In genomic region chr3:15601046-15601398, GRCh38 we compare ENCODE assay signal across 8 cellular contexts. TPM values are rescaled to one million over a fixed set of nuclear protein-coding genes. Genes with fewer than 3 reads are reported as not detected.
DNase-seq lines count a peak whose midpoint lies in the region; ATAC-seq and TF ChIP-seq lines count a peak whose summit lies in the region.

No MANE protein-coding gene starts in this region.

- TF ChIP-seq POLR2A in adrenal gland (IDR thresholded peaks at IDR 0.05) = no peak

- no peak for TF ChIP-seq CTCF in adrenal gland (IDR thresholded peaks at IDR 0.05)
- TF ChIP-seq CTCF in kidney epithelial cell (IDR thresholded peaks at IDR 0.05; ENCODE audit: insufficient read depth, low read length, poor library complexity, severe bottlenecking) = no peak

- no peak for DNase-seq in activated CD4-positive, CD25-positive, alpha-beta regulatory T cell treated with anti-CD3 and anti-CD28 coated beads, Interleukin-2, amount 50 U/mL, for 72 hours
- DNase-seq in adrenal gland (no peak), kidney epithelial cell (ENCODE audit: low read depth) (no peak), AG08396 (ENCODE audit: low spot score) (no peak), GM19238 (ENCODE audit: insufficient read length, low spot score) (no peak)

- H3K4me1 ChIP-seq in adrenal gland (replicated peaks in 1 of 2) = peaks cover 1 to 23% of the 10 kb centered on the region in 2 donors
- peaks cover 10% of the 10 kb centered on the region for H3K4me1 ChIP-seq in thymus (ENCODE audit: control insufficient read depth, insufficient read depth, low read length)

- ATAC-seq in activated CD4-positive, CD25-positive, alpha-beta regulatory T cell treated with anti-CD3 and anti-CD28 coated beads, Interleukin-2, amount 50 U/mL, for 24 hours = peak; percentile 0
- ATAC-seq in HG03159 (IDR thresholded peaks at IDR 0.05; ENCODE audit: unreplicated experiment) = peak; percentile 16

- H3K9me3 ChIP-seq in adrenal gland (replicated peaks in 1 of 3) (no peaks in the 10 kb centered on the region), thymus (ENCODE audit: control insufficient read depth) (no peaks in the 10 kb centered on the region)

- H3K36me3 ChIP-seq in adrenal gland (replicated peaks in 1 of 2) (peaks cover 0 to 36% of the 10 kb centered on the region in 2 donors), kidney epithelial cell (ENCODE audit: control insufficient read depth, insufficient read depth, low read length) (no peaks in the 10 kb centered on the region), thymus (ENCODE audit: control insufficient read depth, insufficient read depth) (peaks cover 10% of the 10 kb centered on the region)

- intact Hi-C loops in adrenal gland (cut with DNase I) = no loop called here

- H3K27me3 ChIP-seq in adrenal gland = no peaks in the 10 kb centered on the region
- no peaks in the 10 kb centered on the region for H3K27me3 ChIP-seq in kidney epithelial cell (ENCODE audit: control insufficient read depth, insufficient read depth, low read length)
- H3K27me3 ChIP-seq in thymus (ENCODE audit: control insufficient read depth, insufficient read depth) = no peaks in the 10 kb centered on the region

- peak overlapping the region; percentile 47 to 91 (median 86) for H3K27ac ChIP-seq in adrenal gland
- H3K27ac ChIP-seq in thymus (ENCODE audit: low read depth) = peak overlapping the region; percentile 88

- H3K4me3 ChIP-seq in adrenal gland (peak overlapping the region; percentile 31 to 84 (median 60)), kidney epithelial cell (ENCODE audit: low read depth, low read length) (peak overlapping the region; percentile 91), thymus (ENCODE audit: low read length) (peak overlapping the region; percentile 62)

- WGBS in adrenal gland, 4 donors = 0 to 2% (median 1%) methylated on average over 14 to 19 of the region's 19 CpGs
- WGBS in thymus = 1% methylated on average over 19 of the region's 19 CpGs

RNA-seq across cellular contexts. Expression of gene HACL1, which starts 0.3 kb away (rescaled TPM):
- total RNA-seq in adrenal gland (10 to 100 TPM; 12.3 to 41.7 (median 25.7) TPM), kidney epithelial cell (19.8 and 24.9 TPM in 2 replicates)
- polyA plus RNA-seq in adrenal gland (10 to 100 TPM; 12.8 to 25.0 (median 15.5) TPM), thymus (23.2 TPM)

RNA-seq across cellular contexts. Expression of gene BTD, which starts 0.5 kb away (rescaled TPM):
- total RNA-seq in adrenal gland (100 to 1,000 TPM in 2 of 8 donors, 10 to 100 TPM in 6; 28.0 to 148 (median 67.2) TPM), kidney epithelial cell (15.3 and 17.0 TPM in 2 replicates)
- polyA plus RNA-seq in adrenal gland (10 to 100 TPM in 2 of 3 donors, 1 to 10 TPM in 1; 9.9 to 27.0 (median 26.1) TPM), thymus (6.9 TPM)
